ENCODE assay signal across 13 cellular contexts in the genomic region with DNA sequence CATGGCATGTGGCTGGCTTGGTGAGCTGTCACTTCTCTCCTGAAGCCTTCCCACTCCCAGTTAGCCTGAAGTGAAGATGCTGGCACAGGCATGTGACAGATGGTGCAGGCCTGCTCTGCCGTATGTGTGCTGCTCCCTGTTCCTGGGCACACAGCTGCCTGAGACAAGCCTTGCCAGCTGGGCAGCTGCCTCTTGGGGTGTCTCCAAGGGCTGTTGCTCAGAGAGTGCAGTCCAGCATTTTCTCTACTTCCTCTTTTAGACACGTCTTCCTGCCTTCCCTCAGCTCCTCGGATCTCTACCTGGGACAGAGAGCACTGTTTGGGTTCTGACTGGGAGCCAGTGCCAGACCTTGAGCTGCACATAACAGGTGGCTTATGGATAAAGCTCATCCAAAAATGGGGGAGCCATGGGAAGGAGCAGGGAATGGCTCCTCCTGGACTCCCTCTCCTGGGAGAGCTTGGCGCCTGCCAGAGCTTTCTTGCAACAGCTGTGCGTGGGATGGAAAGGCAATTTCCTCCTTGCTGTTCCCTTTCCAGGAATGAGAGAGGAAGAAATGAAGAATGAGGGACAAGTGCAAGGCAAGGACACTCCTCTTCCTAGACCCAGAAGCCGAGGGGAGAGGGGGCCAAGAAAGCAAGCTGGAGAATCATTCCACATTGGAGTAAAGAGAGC.
DNase-seq lines count a peak whose midpoint lies in the region; ATAC-seq and TF ChIP-seq lines count a peak whose summit lies in the region.
"Had no signal": no experiment of that assay in that cellular context is flagged by ENCODE, and none has a peak within 500 bp of the region (broad histone marks: within the 10 kb centered on the region; RNA-seq: fewer than 3 reads in every experiment).

No MANE protein-coding gene starts in this region.

- H3K79me2 ChIP-seq in mammary epithelial cell (ENCODE audit: insufficient read depth, low read length), result no peaks in the 10 kb centered on the region
- no peaks in the 10 kb centered on the region for H3K79me2 ChIP-seq in mesendoderm (ENCODE audit: control insufficient read depth, insufficient read depth, low read length)

- no peak overlapping the region for H2BK5ac ChIP-seq in mesendoderm (ENCODE audit: low read length)

- H2BK120ac ChIP-seq in mesendoderm (ENCODE audit: low read depth, low read length), result no peak overlapping the region

- no peak overlapping the region for H4K8ac ChIP-seq in mesendoderm (ENCODE audit: low read depth, low read length)

- 48% methylated on average over 6 of the region's 6 CpGs for WGBS in mammary epithelial cell (ENCODE audit: low coverage, missing lambda C conversion rate)
- WGBS in mesendoderm (ENCODE audit: extremely low coverage, insufficient coverage, low lambda C conversion rate), result no CpG with 5 or more reads among the region's 6 CpGs

- no peaks in the 10 kb centered on the region for H4K20me1 ChIP-seq in mammary epithelial cell (ENCODE audit: insufficient read depth, low read length)

- H3K4ac ChIP-seq in mesendoderm (ENCODE audit: low read depth, low read length), result no peak overlapping the region

- H3K27me3 ChIP-seq in mammary epithelial cell (ENCODE audit: insufficient read depth, low read length) (no peaks in the 10 kb centered on the region), lower lobe of right lung (ENCODE audit: low read depth) (no peaks in the 10 kb centered on the region), upper lobe of right lung (no peaks in the 10 kb centered on the region), mesendoderm (ENCODE audit: insufficient read depth, low read length, poor library complexity) (no peaks in the 10 kb centered on the region)
- H3K27me3 ChIP-seq: colonic mucosa had no signal

- no peak overlapping the region for H3K27ac ChIP-seq in mammary epithelial cell (ENCODE audit: insufficient read depth, low read depth, low read length)
- no peak overlapping the region for H3K27ac ChIP-seq in lower lobe of right lung
- H3K27ac ChIP-seq in upper lobe of right lung, result no peak overlapping the region
- H3K27ac ChIP-seq in mesendoderm (ENCODE audit: low read depth, low read length), result no peak overlapping the region
- H3K27ac ChIP-seq: colonic mucosa had no signal

- H3K36me3 ChIP-seq in mammary epithelial cell (ENCODE audit: insufficient read depth, low read length) (no peaks in the 10 kb centered on the region), lower lobe of right lung (no peaks in the 10 kb centered on the region), upper lobe of right lung (no peaks in the 10 kb centered on the region), mesendoderm (ENCODE audit: control insufficient read depth, insufficient read depth, low read length) (no peaks in the 10 kb centered on the region)
- H3K36me3 ChIP-seq: colonic mucosa had no signal

- no peaks in the 10 kb centered on the region for H3K79me1 ChIP-seq in mesendoderm (ENCODE audit: low read length)

- BruUV-seq in mammary epithelial cell (replicated peaks; lab: Mats Ljungman, UMichigan), result no TSS peak

- no peak overlapping the region for H2BK15ac ChIP-seq in mesendoderm (replicated peaks; ENCODE audit: low read depth)

- dilution Hi-C loops in mammary epithelial cell (cut with HindIII; ENCODE audit: low sequenced_read_pairs), result no loop called here

- peak overlapping the region; percentile 75 for H2AFZ ChIP-seq in mammary epithelial cell (ENCODE audit: low read depth, low read length)

- in situ Hi-C loops in mammary epithelial cell (cut with MboI; ENCODE audit: low sequenced_read_pairs in 2 of 2), result no loop called here

- no peak overlapping the region for H3K56ac ChIP-seq in mesendoderm (ENCODE audit: low read length)

- H3K18ac ChIP-seq in mesendoderm (ENCODE audit: low read length), result no peak overlapping the region

- CTCF ChIA-PET in mammary epithelial cell (lab: Charles Lee; ENCODE audit: low non-redundant PET), result no interaction called here

- DNase-seq in Right ventricle myocardium superior, result peak; percentile 64
- no peak for DNase-seq in cardiac septum (ENCODE audit: low spot score)
- no peak for DNase-seq in mammary epithelial cell
- DNase-seq in lower lobe of right lung, result peak; percentile 57
- peak; percentile 59 for DNase-seq in upper lobe of right lung
- DNase-seq in mesendoderm, result no peak
- DNase-seq in kidney tubule cell (ENCODE audit: low spot score), result no peak
- no peak for DNase-seq in NCI-H1417 treated with DMSO at 0.1 percent for 48 hours (lab: John Stamatoyannopoulos, UW)
- DNase-seq: colonic mucosa; foreskin melanocyte; kidney glomerular epithelial cell; SHP77 treated with DMSO at 0.1 percent for 48 hours; stimulated activated CD4-positive, alpha-beta T cell treated with anti-CD3 and anti-CD28 coated beads, Interleukin-15, amount 100 ng/mL, for 24 hours had no signal

- H3K9me3 ChIP-seq in mammary epithelial cell (replicated peaks; ENCODE audit: insufficient read depth, low read length), result no peaks in the 10 kb centered on the region
- no peaks in the 10 kb centered on the region for H3K9me3 ChIP-seq in lower lobe of right lung
- no peaks in the 10 kb centered on the region for H3K9me3 ChIP-seq in upper lobe of right lung
- H3K9me3 ChIP-seq: colonic mucosa had no signal

- TF ChIP-seq CTCF in mammary epithelial cell (conservative IDR thresholded peaks at IDR 0.05 in 1 of 2, IDR thresholded peaks at IDR 0.05 in 1 of 2; ENCODE audit: extremely low read depth in 1 of 2, insufficient read depth in 1 of 2, low read depth in 1 of 2, low read length in 2 of 2) (no peak), lower lobe of right lung (IDR thresholded peaks at IDR 0.05) (no peak), upper lobe of right lung (IDR thresholded peaks at IDR 0.05) (no peak)

- H3K23ac ChIP-seq in mesendoderm (ENCODE audit: low read length), result no peak overlapping the region

- H3K4me2 ChIP-seq in mammary epithelial cell (ENCODE audit: insufficient read depth, low read depth, low read length) (no peak overlapping the region), mesendoderm (ENCODE audit: low read length) (no peak overlapping the region)

- ATAC-seq in Right ventricle myocardium superior (ENCODE audit: poor library complexity) (peak; percentile 74), lower lobe of right lung (peak; percentile 51 to 65), upper lobe of right lung (peak; percentile 83)

- H3K4me1 ChIP-seq in mammary epithelial cell (ENCODE audit: insufficient read depth, low read length) (peaks cover 35% of the 10 kb centered on the region), lower lobe of right lung (no peaks in the 10 kb centered on the region), upper lobe of right lung (no peaks in the 10 kb centered on the region), mesendoderm (ENCODE audit: control insufficient read depth, low read depth, low read length) (no peaks in the 10 kb centered on the region)
- H3K4me1 ChIP-seq: colonic mucosa had no signal

- H3K9ac ChIP-seq in mammary epithelial cell (ENCODE audit: insufficient read depth, low read length) (no peak overlapping the region), mesendoderm (ENCODE audit: low read length) (no peak overlapping the region)

- intact Hi-C loops in Right ventricle myocardium superior (cut with DNase I), result no loop called here
- intact Hi-C loops in cardiac septum (cut with DNase I), result no loop called here
- intact Hi-C loops in mammary epithelial cell (cut with micrococcal nuclease), result no loop called here
- intact Hi-C loops in lower lobe of right lung (cut with DNase I), result no loop called here
- intact Hi-C loops in upper lobe of right lung (cut with DNase I), result no loop called here

- H2AK5ac ChIP-seq in mesendoderm (ENCODE audit: low read length), result no peak overlapping the region

- H3K4me3 ChIP-seq in mammary epithelial cell (replicated peaks in 1 of 3; ENCODE audit: insufficient read depth in 1 of 3, low read depth in 2 of 3, low read length in 3 of 3) (no peak overlapping the region), lower lobe of right lung (no peak overlapping the region), upper lobe of right lung (no peak overlapping the region), mesendoderm (ENCODE audit: low read length) (no peak overlapping the region)
- H3K4me3 ChIP-seq: colonic mucosa had no signal

- no peak overlapping the region for H4K5ac ChIP-seq in mesendoderm (ENCODE audit: low read length)

Comparison
In these comparisons a context has a peak if more than half of its experiments do, and no peak if none do; other contexts are left out.
1. DNase-seq: peak in Right ventricle myocardium superior (single experiment), lower lobe of right lung (single experiment) and upper lobe of right lung (single experiment); none in cardiac septum (single experiment), mammary epithelial cell (single experiment), mesendoderm (single experiment), kidney tubule cell (single experiment) and NCI-H1417 treated with DMSO at 0.1 percent for 48 hours (single experiment).
2. Peak in every context shown above with its lines, with median percentiles within 50 percentile points of each other: ATAC-seq.